24 cellular contexts compared by ENCODE assay signal in genomic region chr6:170347975-170348374, GRCh38.
"Had no signal": no experiment of that assay in that cellular context is flagged by ENCODE, and none has a peak within 500 bp of the region (broad histone marks: within the 10 kb centered on the region; RNA-seq: fewer than 3 reads in every experiment).

No MANE protein-coding gene starts in this region.

- H3K27me3 ChIP-seq: esophagus muscularis mucosa, ovary, sigmoid colon, stomach, testis, tibial artery had no signal

- ATAC-seq: left colon, left ventricle myocardium superior, lower lobe of right lung, natural killer cell had no signal

- H3K4me3 Mint-ChIP-seq: immature natural killer cell, natural killer cell had no signal

- H3K4me1 ChIP-seq: testis had no signal

- H3K9me3 ChIP-seq: esophagus muscularis mucosa, lower lobe of right lung, ovary, sigmoid colon, testis, tibial artery had no signal

- H3K36me3 ChIP-seq: ovary had no signal

- H3K4me3 ChIP-seq: esophagus muscularis mucosa, lower lobe of right lung, ovary, sigmoid colon, stomach, testis, tibial artery had no signal

- H3K27ac ChIP-seq: epithelial cell of prostate, esophagus muscularis mucosa, lower lobe of right lung, ovary, sigmoid colon, stomach, testis, tibial artery had no signal

- DNase-seq: caudate nucleus; cerebellar nuclear complex; cortex of kidney; effector CD4-positive, alpha-beta T cell; hypothalamus; immature natural killer cell; islet precursor cell; kidney glomerular epithelial cell; left colon; left ventricle myocardium superior; lower lobe of right lung; natural killer cell; occipital lobe; ovary; posterior cingulate gyrus; sigmoid colon; stimulated activated CD4-positive, alpha-beta T cell treated with anti-CD3 and anti-CD28 coated beads, Interleukin-2, amount 100 ng/mL, for 24 hours; stimulated activated CD4-positive, alpha-beta T cell treated with anti-CD3 and anti-CD28 coated beads, Interleukin-4, amount 100 ng/mL, for 24 hours; stimulated activated naive CD4-positive, alpha-beta T cell treated with Interleukin-2 at 50 U/mL for 16 hours; stomach; testis; tibial artery had no signal

- H3K27ac Mint-ChIP-seq: immature natural killer cell, natural killer cell had no signal
